In genomic region chr5:42583322-42583721, GRCh38 we compare ENCODE assay signal across 8 cellular contexts.
DNase-seq lines count a peak whose midpoint lies in the region; ATAC-seq and TF ChIP-seq lines count a peak whose summit lies in the region.

No MANE protein-coding gene starts in this region.

- DNase-seq in activated T-cell treated with anti-CD3 and anti-CD28 coated beads, Interleukin-2, amount 50 U/mL, for 72 hours = peak; percentile 27 to 43
- no peak for DNase-seq in activated T-cell treated with anti-CD3 and anti-CD28 coated beads, Interleukin-2, amount 50 U/mL, for 24 hours
- DNase-seq in H7 = peak; percentile 70
- DNase-seq in NCI-H2029 (lab: John Stamatoyannopoulos, UW) = peak; percentile 40
- DNase-seq in fibroblast of the conjunctiva (ENCODE audit: low read depth) = peak; percentile 43
- DNase-seq in neural crest cell (ENCODE audit: low read depth, low spot score) = peak; percentile 47
- no peak for DNase-seq in cerebellar nuclear complex (lab: John Stamatoyannopoulos, UW)

- no peaks in the 10 kb centered on the region for H3K9me3 Mint-ChIP-seq in activated T-cell treated with anti-CD3 and anti-CD28 coated beads, Interleukin-2, amount 50 U/mL, for 72 hours
- H3K9me3 Mint-ChIP-seq in activated T-cell treated with anti-CD3 and anti-CD28 coated beads, Interleukin-2, amount 50 U/mL, for 24 hours = no peaks in the 10 kb centered on the region
- no peaks in the 10 kb centered on the region for H3K9me3 Mint-ChIP-seq in neural crest cell

- H3K36me3 Mint-ChIP-seq in activated T-cell treated with anti-CD3 and anti-CD28 coated beads, Interleukin-2, amount 50 U/mL, for 72 hours (ENCODE audit: insufficient read depth in 2 of 2) = no peaks in the 10 kb centered on the region
- H3K36me3 Mint-ChIP-seq in activated T-cell treated with anti-CD3 and anti-CD28 coated beads, Interleukin-2, amount 50 U/mL, for 24 hours (ENCODE audit: low read depth) = no peaks in the 10 kb centered on the region
- no peaks in the 10 kb centered on the region for H3K36me3 Mint-ChIP-seq in neural crest cell (ENCODE audit: low read depth)

- ATAC-seq in activated T-cell treated with anti-CD3 and anti-CD28 coated beads, Interleukin-2, amount 50 U/mL, for 72 hours (replicated peaks in 1 of 2) = peak in 1 of 2 donors; percentile 38

- TF ChIP-seq CTCF in VCaP (conservative IDR thresholded peaks at IDR 0.05) (peak; percentile 89), neural crest cell (conservative IDR thresholded peaks at IDR 0.05) (peak; percentile 83)

- H3K36me3 ChIP-seq in H7 (replicated peaks; ENCODE audit: control insufficient read depth, insufficient read depth, low read length) = no peaks in the 10 kb centered on the region

- no peak overlapping the region for H3K27ac Mint-ChIP-seq in activated T-cell treated with anti-CD3 and anti-CD28 coated beads, Interleukin-2, amount 50 U/mL, for 72 hours
- no peak overlapping the region for H3K27ac Mint-ChIP-seq in activated T-cell treated with anti-CD3 and anti-CD28 coated beads, Interleukin-2, amount 50 U/mL, for 24 hours
- H3K27ac Mint-ChIP-seq in neural crest cell (ENCODE audit: unreplicated experiment) = no peak overlapping the region

- no peaks in the 10 kb centered on the region for H3K27me3 ChIP-seq in H7 (ENCODE audit: control insufficient read depth, insufficient read depth, low read length)

- peaks cover 9% of the 10 kb centered on the region for H3K27me3 Mint-ChIP-seq in activated T-cell treated with anti-CD3 and anti-CD28 coated beads, Interleukin-2, amount 50 U/mL, for 72 hours (ENCODE audit: low read depth)
- peaks cover 42% of the 10 kb centered on the region for H3K27me3 Mint-ChIP-seq in activated T-cell treated with anti-CD3 and anti-CD28 coated beads, Interleukin-2, amount 50 U/mL, for 24 hours
- H3K27me3 Mint-ChIP-seq in neural crest cell (ENCODE audit: low read depth) = peaks cover 4% of the 10 kb centered on the region

- no peak overlapping the region for H3K4me3 Mint-ChIP-seq in activated T-cell treated with anti-CD3 and anti-CD28 coated beads, Interleukin-2, amount 50 U/mL, for 72 hours
- no peak overlapping the region for H3K4me3 Mint-ChIP-seq in activated T-cell treated with anti-CD3 and anti-CD28 coated beads, Interleukin-2, amount 50 U/mL, for 24 hours
- H3K4me3 Mint-ChIP-seq in neural crest cell = no peak overlapping the region

- H3K27ac ChIP-seq in VCaP = no peak overlapping the region

- H3K4me1 Mint-ChIP-seq in activated T-cell treated with anti-CD3 and anti-CD28 coated beads, Interleukin-2, amount 50 U/mL, for 72 hours (ENCODE audit: low read depth) = peaks cover 5% of the 10 kb centered on the region
- peaks cover 1% of the 10 kb centered on the region for H3K4me1 Mint-ChIP-seq in activated T-cell treated with anti-CD3 and anti-CD28 coated beads, Interleukin-2, amount 50 U/mL, for 24 hours (ENCODE audit: low read depth)
- H3K4me1 Mint-ChIP-seq in neural crest cell = no peaks in the 10 kb centered on the region

- no peak overlapping the region for H3K4me3 ChIP-seq in H7 (ENCODE audit: insufficient read depth, low read depth, low read length)

Comparison
In these comparisons a context has a peak if more than half of its experiments do, and no peak if none do; other contexts are left out.
1. DNase-seq: peak in activated T-cell treated with anti-CD3 and anti-CD28 coated beads, Interleukin-2, amount 50 U/mL, for 72 hours (2 of 2), H7 (single experiment), NCI-H2029 (single experiment), fibroblast of the conjunctiva (single experiment) and neural crest cell (single experiment); none in activated T-cell treated with anti-CD3 and anti-CD28 coated beads, Interleukin-2, amount 50 U/mL, for 24 hours (single experiment) and cerebellar nuclear complex (0 of 2).